16 cellular contexts compared by ENCODE assay signal in the genomic region with DNA sequence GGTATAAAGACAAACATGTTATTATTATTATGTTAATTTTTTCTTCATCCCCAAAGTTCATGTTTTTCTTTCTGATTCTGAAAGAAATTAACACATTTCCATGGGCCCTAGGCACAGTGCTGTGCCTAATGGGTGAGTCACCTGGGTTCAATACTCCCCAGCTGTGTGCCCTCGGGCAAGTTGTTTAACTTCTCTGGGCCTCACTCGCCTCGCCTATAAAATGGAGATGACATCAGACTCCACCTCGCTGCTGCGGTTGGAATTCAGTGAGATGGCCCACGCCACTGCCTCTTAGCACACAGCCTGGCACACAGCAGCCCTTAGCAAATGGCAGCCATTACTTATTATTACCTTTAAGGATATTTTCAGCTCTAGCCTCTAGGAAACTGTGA. TPM values are rescaled to one million over a fixed set of nuclear protein-coding genes. Genes with fewer than 3 reads are reported as not detected.
DNase-seq lines count a peak whose midpoint lies in the region; ATAC-seq, FAIRE-seq and TF ChIP-seq lines count a peak whose summit lies in the region.
"Had no signal": no experiment of that assay in that cellular context is flagged by ENCODE, and none has a peak within 500 bp of the region (broad histone marks: within the 10 kb centered on the region; RNA-seq: fewer than 3 reads in every experiment).

No MANE protein-coding gene starts in this region.

- 41% methylated on average over 6 of the region's 6 CpGs for WGBS in GM12878 (ENCODE audit: insufficient coverage, insufficient replicate concordance, low lambda C conversion rate, missing lambda C conversion rate)

- H3K9me3 ChIP-seq in GM12878 (replicated peaks; ENCODE audit: control insufficient read depth, insufficient read depth, low read length) (peaks cover under 1% of the 10 kb centered on the region; the same call in 2 of the 3 replicates), lower lobe of right lung (no peaks in the 10 kb centered on the region)
- H3K9me3 ChIP-seq: adrenal gland, esophagus squamous epithelium had no signal

- no peak for TF ChIP-seq POLR2A in GM12878 (IDR thresholded peaks at IDR 0.05; ENCODE audit: low read depth, low read length)

- H3K27ac ChIP-seq in GM12878 (ENCODE audit: control insufficient read depth, insufficient read depth) (no peak overlapping the region), lower lobe of right lung (peak overlapping the region; percentile 12)
- H3K27ac ChIP-seq: cardiac muscle cell, parathyroid adenoma had no signal

- H3K4me3 ChIP-seq in GM12878 (no peak overlapping the region), lower lobe of right lung (no peak overlapping the region)
- H3K4me3 ChIP-seq: adrenal gland, cardiac muscle cell, esophagus squamous epithelium had no signal

- peaks cover 0 to 2% of the 10 kb centered on the region in 2 experiments; a peak in 2 of 4 replicates for H3K36me3 ChIP-seq in GM12878 (ENCODE audit: control insufficient read depth in 2 of 2, insufficient read depth in 2 of 2, low read length in 1 of 2)
- H3K36me3 ChIP-seq in lower lobe of right lung = no peaks in the 10 kb centered on the region
- H3K36me3 ChIP-seq: adrenal gland, cardiac muscle cell, esophagus squamous epithelium had no signal

- SMC1A ChIA-PET in GM12878 (lab: Charles Lee; ENCODE audit: uncharacterized antibody, unreplicated experiment) = interaction anchor here (0.6 to 9.6 kb wide), 27 partner anchors 8 to 241 kb away, joined by 3 to 191 read pairs (median 8); partner anchors contain the start of genes ABHD6, HTD2 and RPP14

- no peak for TF ChIP-seq EP300 in GM12878 (IDR thresholded peaks at IDR 0.05; ENCODE audit: borderline replicate concordance in 1 of 2, control insufficient read depth in 1 of 2, low read depth in 2 of 2, low read length in 2 of 2)

- TF ChIP-seq RAD21 in GM12878 (IDR thresholded peaks at IDR 0.05; ENCODE audit: insufficient read depth, low read depth, low read length) = no peak

- H3K27me3 ChIP-seq in GM12878 (replicated peaks in 1 of 2; ENCODE audit: control insufficient read depth in 2 of 2, insufficient read depth in 2 of 2, low read length in 1 of 2) (no peaks in the 10 kb centered on the region), lower lobe of right lung (ENCODE audit: low read depth) (no peaks in the 10 kb centered on the region)
- H3K27me3 ChIP-seq: adrenal gland, esophagus squamous epithelium had no signal

- DNase-seq in Daoy (ENCODE audit: low read depth) = peak; percentile 71
- peak; percentile 69 for DNase-seq in M059J (ENCODE audit: low read depth)
- no peak for DNase-seq in GM12878 (ENCODE audit: low read depth, low spot score)
- no peak for DNase-seq in lower lobe of right lung
- DNase-seq in AML-193 (lab: John Stamatoyannopoulos, UW) = no peak
- no peak for DNase-seq in KBM-7
- DNase-seq: esophagus squamous epithelium had no signal

- no peaks in the 10 kb centered on the region for H3K79me2 ChIP-seq in GM12878 (ENCODE audit: control insufficient read depth, insufficient read depth, low read length)
- H3K79me2 ChIP-seq: parathyroid adenoma had no signal

- no TSS peak for BruUV-seq in GM12878 (replicated peaks; lab: Mats Ljungman, UMichigan)

- H3K4me1 ChIP-seq in GM12878 (ENCODE audit: control insufficient read depth, insufficient read depth, low read length) (peaks cover 3% of the 10 kb centered on the region; the same call in 1 of the 2 replicates), lower lobe of right lung (peaks cover 16% of the 10 kb centered on the region)
- H3K4me1 ChIP-seq: adrenal gland, parathyroid adenoma had no signal

- no peak overlapping the region for H3K4me2 ChIP-seq in GM12878 (ENCODE audit: control insufficient read depth, insufficient read depth)

- H4K20me1 ChIP-seq in GM12878 (ENCODE audit: control insufficient read depth, insufficient read depth) = no peaks in the 10 kb centered on the region

- TF ChIP-seq CTCF in GM12878 (IDR thresholded peaks at IDR 0.05 in 2 of 3, conservative IDR thresholded peaks at IDR 0.05 in 1 of 3; ENCODE audit: control insufficient read depth in 2 of 3, extremely low read depth in 1 of 3, insufficient read depth in 1 of 3, low read depth in 3 of 3, low read length in 3 of 3) = no peak
- no peak for TF ChIP-seq CTCF in lower lobe of right lung (IDR thresholded peaks at IDR 0.05)

- FAIRE-seq in GM12878 (lab: Jason Lieb, UNC) = no peak

- intact Hi-C loops in GM12878 (cut with micrococcal nuclease; ENCODE audit: unreplicated experiment) (loop anchor here (5.0 kb wide), 1 partner anchor 224 kb away; no protein-coding TSS in a partner anchor), lower lobe of right lung (cut with DNase I) (no loop called here)

- CTCF ChIA-PET in GM12878 (lab: Yijun Ruan, JAX) = interaction anchor here (0.7 to 25.2 kb wide), 36 partner anchors 9 to 443 kb away, joined by 3 to 655 read pairs (median 4); partner anchors contain the start of genes ABHD6, DNASE1L3, FLNB and HTD2

- RAD21 ChIA-PET in GM12878 (lab: Charles Lee; ENCODE audit: unreplicated experiment) = interaction anchor here (0.6 to 6.6 kb wide), 27 partner anchors 9 to 344 kb away, joined by 3 to 141 read pairs (median 4); partner anchors contain the start of genes ABHD6, FLNB, HTD2 and RPP14

- ATAC-seq in GM12878 (peak; percentile 35), lower lobe of right lung (no peak), HG02870 (IDR thresholded peaks at IDR 0.05; ENCODE audit: unreplicated experiment) (no peak), HG02571 (IDR thresholded peaks at IDR 0.05; ENCODE audit: unreplicated experiment) (no peak)

- H3K9ac ChIP-seq in GM12878 (ENCODE audit: control insufficient read depth, insufficient read depth, low read length) = no peak overlapping the region
- H3K9ac ChIP-seq: parathyroid adenoma had no signal

- no peak overlapping the region for H2AFZ ChIP-seq in GM12878 (ENCODE audit: control insufficient read depth, low read depth, low read length)
- H2AFZ ChIP-seq: parathyroid adenoma had no signal

- POLR2A ChIA-PET in GM12878 (lab: Charles Lee) = interaction anchor here (0.6 to 2.0 kb wide), 8 partner anchors 15 to 119 kb away, joined by 3 to 11 read pairs (median 4); partner anchors contain the start of genes HTD2 and RPP14

- in situ Hi-C loops in GM12878 (cut with MboI) = loop anchor here (5.0 to 10.0 kb wide), 3 partner anchors 34 to 437 kb away; no protein-coding TSS in a partner anchor
- in situ Hi-C loops in KBM-7 (cut with MboI; ENCODE audit: low pct_unique_long_range_greater_than_20kb, low sequenced_read_pairs) = loop anchor here (10.0 to 25.0 kb wide), 2 partner anchors 107 to 349 kb away; partner anchors contain the start of gene ACOX2

TF ChIP-seq in GM12878, 131 proteins besides CTCF, POLR2A, EP300 and RAD21 (continues in another document):
- TF ChIP-seq, protein P1, sequence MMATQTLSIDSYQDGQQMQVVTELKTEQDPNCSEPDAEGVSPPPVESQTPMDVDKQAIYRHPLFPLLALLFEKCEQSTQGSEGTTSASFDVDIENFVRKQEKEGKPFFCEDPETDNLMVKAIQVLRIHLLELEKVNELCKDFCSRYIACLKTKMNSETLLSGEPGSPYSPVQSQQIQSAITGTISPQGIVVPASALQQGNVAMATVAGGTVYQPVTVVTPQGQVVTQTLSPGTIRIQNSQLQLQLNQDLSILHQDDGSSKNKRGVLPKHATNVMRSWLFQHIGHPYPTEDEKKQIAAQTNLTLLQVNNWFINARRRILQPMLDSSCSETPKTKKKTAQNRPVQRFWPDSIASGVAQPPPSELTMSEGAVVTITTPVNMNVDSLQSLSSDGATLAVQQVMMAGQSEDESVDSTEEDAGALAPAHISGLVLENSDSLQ (IDR thresholded peaks at IDR 0.05) = no peak
- TF ChIP-seq POU2F2 (IDR thresholded peaks at IDR 0.05; ENCODE audit: borderline replicate concordance, low read depth, low read length) (no peak), SUZ12 (IDR thresholded peaks at IDR 0.05; ENCODE audit: unreplicated experiment) (no peak)

RNA-seq across cellular contexts. Expression of gene DNASE1L3, which starts 22.6 kb away (rescaled TPM):
- not detected in 2 replicates for total RNA-seq in Daoy (2014; rRNA removed; shearing (Covaris generic))
- not detected in 2 replicates for total RNA-seq in M059J (2014; rRNA removed; shearing (Covaris generic))
- 288 TPM in 2 replicates for total RNA-seq in GM12878 (2013; cell fraction: nucleolus; rRNA removed)
- total RNA-seq in GM12878 (2014; rRNA removed) (3.2 and 6.0 TPM in 2 replicates), GM12878 (2014; rRNA removed; fragmentation: Illumina TruSeq; extraction: Trizol) (3.6 and 5.3 TPM in 2 replicates), GM12878 (2021) (3.7 and 4.4 TPM in 2 replicates), lower lobe of right lung (12.0 TPM)
- 6.2 TPM for polyA plus RNA-seq in GM12878 (2011; ENCODE audit: low read depth)
- polyA plus RNA-seq in GM12878 (2011; rRNA removed) (72.1 and 84.4 TPM in 2 replicates), GM12878 (2014; fragmentation: Illumina TruSeq; extraction: Trizol) (3.1 and 4.9 TPM in 2 replicates), GM12878 (2014; fragmentation: Nextera tagmentation; extraction: Ambion mirVana) (10 to 100 TPM; 10.6 to 11.1 TPM), GM12878 (2014; rRNA removed) (3.7 and 5.7 TPM in 2 replicates), GM12878 (2016; fragmentation: Nextera tagmentation; extraction: Ambion mirVana) (1 to 10 TPM; 7.7 TPM)
- 43.3 and 48.4 TPM in 2 replicates for polyA plus RNA-seq in GM12878 (2011; cell fraction: cytosol; rRNA removed)
- polyA plus RNA-seq in GM12878 (2011; cell fraction: nucleus; rRNA removed) = 95.4 and 157 TPM in 2 replicates
- polyA plus RNA-seq in GM12878 (2012) = 12.3 and 19.0 TPM in 2 replicates
- 93.0 and 115 TPM in 2 replicates for polyA minus RNA-seq in GM12878 (2011; rRNA and poly(A)+ RNA removed)
- 16.8 and 21.7 TPM in 2 replicates for polyA minus RNA-seq in GM12878 (2011; cell fraction: cytosol; rRNA and poly(A)+ RNA removed)
- polyA minus RNA-seq in GM12878 (2011; cell fraction: nucleus; rRNA and poly(A)+ RNA removed) = 63.7 and 75.3 TPM in 2 replicates
- total RNA-seq: activated CD8-positive, alpha-beta memory T cell treated with anti-CD3 and anti-CD28 coated beads, Interleukin-2, amount 10 ng/mL, durations not matched to agents 7 days and 5 days; activated T-helper 2 cell treated with anti-CD3 and anti-CD28 coated beads, Interferon-gamma antibody, Interleukin-2, Interleukin-4, amounts not matched to agents 10 μg/mL and 5 μg/mL and 100 μg/mL, durations not matched to agents 14 hours and 24 hours and 36 hours; T-helper 2 cell treated with Interferon-gamma antibody and Interleukin-4, amounts not matched to agents 100 ng/mL and 5 ng/mL, for 36 hours had no signal
- polyA plus RNA-seq: naive thymus-derived CD4-positive, alpha-beta T cell had no signal

RNA-seq across cellular contexts. Expression of gene ABHD6, which starts 49.4 kb away (rescaled TPM):
- 5.1 and 6.2 TPM in 2 replicates for total RNA-seq in Daoy (2014; rRNA removed; shearing (Covaris generic))
- total RNA-seq in M059J (2014; rRNA removed; shearing (Covaris generic)) = 11.6 and 11.9 TPM in 2 replicates
- total RNA-seq in GM12878 (2013; cell fraction: nucleolus; rRNA removed) = 50.4 and 53.6 TPM in 2 replicates
- total RNA-seq in GM12878 (2014; rRNA removed) (2.9 and 3.3 TPM in 2 replicates), GM12878 (2014; rRNA removed; fragmentation: Illumina TruSeq; extraction: Trizol) (2.5 and 2.9 TPM in 2 replicates), GM12878 (2021) (3.6 and 3.8 TPM in 2 replicates), lower lobe of right lung (16.2 TPM)
- 6.6 TPM for polyA plus RNA-seq in GM12878 (2011; ENCODE audit: low read depth)
- polyA plus RNA-seq in GM12878 (2011; rRNA removed) (23.9 and 33.2 TPM in 2 replicates), GM12878 (2014; fragmentation: Illumina TruSeq; extraction: Trizol) (1.9 and 3.1 TPM in 2 replicates), GM12878 (2014; fragmentation: Nextera tagmentation; extraction: Ambion mirVana) (1 to 10 TPM; 1.4 to 1.5 TPM), GM12878 (2014; rRNA removed) (2.7 and 4.0 TPM in 2 replicates), GM12878 (2016; fragmentation: Nextera tagmentation; extraction: Ambion mirVana) (1 to 10 TPM; 5.1 to 7.0 TPM)
- 34.3 and 46.6 TPM in 2 replicates for polyA plus RNA-seq in GM12878 (2011; cell fraction: cytosol; rRNA removed)
- polyA plus RNA-seq in GM12878 (2011; cell fraction: nucleus; rRNA removed) = 19.4 and 22.2 TPM in 2 replicates
- 5.2 and 7.6 TPM in 2 replicates for polyA plus RNA-seq in GM12878 (2012)
- polyA minus RNA-seq in GM12878 (2011; rRNA and poly(A)+ RNA removed) = 47.7 and 52.5 TPM in 2 replicates
- 9.2 and 12.8 TPM in 2 replicates for polyA minus RNA-seq in GM12878 (2011; cell fraction: cytosol; rRNA and poly(A)+ RNA removed)
- polyA minus RNA-seq in GM12878 (2011; cell fraction: nucleus; rRNA and poly(A)+ RNA removed) = 19.8 and 21.2 TPM in 2 replicates

Comparison
In these comparisons a context has a peak if more than half of its experiments do, and no peak if none do; other contexts are left out.
1. DNase-seq: peak in Daoy (single experiment) and M059J (single experiment); none in GM12878 (single experiment), lower lobe of right lung (single experiment), AML-193 (0 of 2) and KBM-7 (single experiment).